In genomic region chr11:28547395-28547794, GRCh38 we compare ENCODE assay signal across 21 cellular contexts.
"Had no signal": no experiment of that assay in that cellular context is flagged by ENCODE, and none has a peak within 500 bp of the region (broad histone marks: within the 10 kb centered on the region; RNA-seq: fewer than 3 reads in every experiment).

No MANE protein-coding gene starts in this region.

- H3K9me3 ChIP-seq: esophagus muscularis mucosa, thoracic aorta, uterus had no signal

- H3K4me2 ChIP-seq: hepatocyte had no signal

- H3K27ac ChIP-seq: esophagus muscularis mucosa, hepatocyte, skin epidermis, thoracic aorta, uterus had no signal

- H3K36me3 ChIP-seq: esophagus muscularis mucosa, thoracic aorta, uterus had no signal

- H3K4me1 ChIP-seq: esophagus muscularis mucosa, uterus had no signal

- H2AFZ ChIP-seq: hepatocyte had no signal

- DNase-seq: activated CD4-positive, alpha-beta T cell treated with anti-CD3 and anti-CD28 coated beads for 36 hours; activated CD4-positive, CD25-positive, alpha-beta regulatory T cell; activated CD8-positive, alpha-beta memory T cell treated with anti-CD3 and anti-CD28 coated beads, Interleukin-2, amount 10 ng/mL, durations not matched to agents 7 days and 5 days; activated CD8-positive, alpha-beta T cell treated with anti-CD3 and anti-CD28 coated beads, Interleukin-2, amount 10 ng/mL, durations not matched to agents 7 days and 5 days; activated naive CD4-positive, alpha-beta T cell; activated T-cell treated with anti-CD3 and anti-CD28 coated beads for 4 hours; activated T-cell treated with anti-CD3 and anti-CD28 coated beads, Interleukin-2, amount 50 U/mL, for 72 hours; anterior cingulate cortex; foreskin melanocyte; glutamatergic neuron; islet precursor cell; mammary epithelial cell; naive B cell; stimulated activated CD4-positive, alpha-beta T cell treated with anti-CD3 and anti-CD28 coated beads, Interleukin-12 subunit alpha, Interleukin-12 subunit beta, amount 100 ng/mL, for 4 hours; stimulated activated CD4-positive, alpha-beta T cell treated with anti-CD3 and anti-CD28 coated beads, Interleukin-4, amount 100 ng/mL, for 1 hour; uterus had no signal

- ATAC-seq: activated CD4-positive, alpha-beta T cell treated with anti-CD3 and anti-CD28 coated beads for 36 hours; activated CD8-positive, alpha-beta memory T cell treated with anti-CD3 and anti-CD28 coated beads, Interleukin-2, amount 10 ng/mL, durations not matched to agents 7 days and 5 days; activated CD8-positive, alpha-beta T cell treated with anti-CD3 and anti-CD28 coated beads, Interleukin-2, amount 10 ng/mL, durations not matched to agents 7 days and 5 days; activated T-cell treated with anti-CD3 and anti-CD28 coated beads, Interleukin-2, amount 50 U/mL, for 72 hours; sciatic nerve had no signal

- H3K27me3 ChIP-seq: esophagus muscularis mucosa, hepatocyte, uterus had no signal

- H3K4me3 ChIP-seq: esophagus muscularis mucosa, hepatocyte, skin epidermis, thoracic aorta, uterus had no signal
